Comparison of ENCODE assay signal across 18 cellular contexts in genomic region chr16:88778541-88779065, GRCh38. TPM values are rescaled to one million over a fixed set of nuclear protein-coding genes. Genes with fewer than 3 reads are reported as not detected.
DNase-seq lines count a peak whose midpoint lies in the region; ATAC-seq lines count a peak whose summit lies in the region.
"Had no signal": no experiment of that assay in that cellular context is flagged by ENCODE, and none has a peak within 500 bp of the region (broad histone marks: within the 10 kb centered on the region; RNA-seq: fewer than 3 reads in every experiment).

No MANE protein-coding gene starts in this region.

- H3K27ac ChIP-seq in stomach smooth muscle (ENCODE audit: low read length): peak overlapping the region; percentile 93
- H3K27ac ChIP-seq: body of pancreas, C4-2B, upper lobe of right lung had no signal

- H3K36me3 ChIP-seq in stomach smooth muscle (ENCODE audit: control insufficient read depth in 2 of 2, insufficient read depth in 2 of 2, low read length in 2 of 2): peaks cover 0 to 2% of the 10 kb centered on the region in 2 donors
- H3K36me3 ChIP-seq: upper lobe of right lung had no signal

- no peaks in the 10 kb centered on the region for H3K9me3 Mint-ChIP-seq in activated T-cell treated with anti-CD3 and anti-CD28 coated beads, Interleukin-2, amount 50 U/mL, for 24 hours
- H3K9me3 Mint-ChIP-seq in memory B cell: no peaks in the 10 kb centered on the region
- H3K9me3 Mint-ChIP-seq: activated naive CD8-positive, alpha-beta T cell treated with anti-CD3 and anti-CD28 coated beads, Interleukin-2, amount 50 U/mL, for 24 hours had no signal

- peak overlapping the region; percentile 26 for H3K27ac Mint-ChIP-seq in activated T-cell treated with anti-CD3 and anti-CD28 coated beads, Interleukin-2, amount 50 U/mL, for 24 hours
- peak overlapping the region; percentile 98 for H3K27ac Mint-ChIP-seq in T-helper 17 cell
- H3K27ac Mint-ChIP-seq in memory B cell: peak overlapping the region; percentile 28
- H3K27ac Mint-ChIP-seq: activated naive CD8-positive, alpha-beta T cell treated with anti-CD3 and anti-CD28 coated beads, Interleukin-2, amount 50 U/mL, for 24 hours had no signal

- no peak for ATAC-seq in T-helper 17 cell
- ATAC-seq in memory B cell (ENCODE audit: low read depth): no peak
- ATAC-seq: activated naive CD8-positive, alpha-beta T cell treated with anti-CD3 and anti-CD28 coated beads, Interleukin-2, amount 50 U/mL, for 24 hours; body of pancreas; esophagus mucosa; upper lobe of right lung had no signal

- H3K36me3 Mint-ChIP-seq in activated T-cell treated with anti-CD3 and anti-CD28 coated beads, Interleukin-2, amount 50 U/mL, for 24 hours (ENCODE audit: low read depth): peaks cover 35% of the 10 kb centered on the region
- H3K36me3 Mint-ChIP-seq in T-helper 17 cell (ENCODE audit: low read depth): no peaks in the 10 kb centered on the region
- H3K36me3 Mint-ChIP-seq in memory B cell: no peaks in the 10 kb centered on the region

- H3K4me1 Mint-ChIP-seq in activated T-cell treated with anti-CD3 and anti-CD28 coated beads, Interleukin-2, amount 50 U/mL, for 24 hours (ENCODE audit: low read depth): peaks cover 62% of the 10 kb centered on the region
- H3K4me1 Mint-ChIP-seq in T-helper 17 cell: peaks cover 59% of the 10 kb centered on the region
- peaks cover 33% of the 10 kb centered on the region for H3K4me1 Mint-ChIP-seq in memory B cell

- H3K9me3 ChIP-seq in T-helper 17 cell (ENCODE audit: control insufficient read depth, low read length, poor library complexity, severe bottlenecking) (no peaks in the 10 kb centered on the region), stomach smooth muscle (ENCODE audit: control insufficient read depth in 2 of 2, low read length in 2 of 2) (no peaks in the 10 kb centered on the region)
- H3K9me3 ChIP-seq: body of pancreas, HAP-1, upper lobe of right lung had no signal

- H3K27me3 Mint-ChIP-seq in activated T-cell treated with anti-CD3 and anti-CD28 coated beads, Interleukin-2, amount 50 U/mL, for 24 hours: no peaks in the 10 kb centered on the region
- no peaks in the 10 kb centered on the region for H3K27me3 Mint-ChIP-seq in T-helper 17 cell
- no peaks in the 10 kb centered on the region for H3K27me3 Mint-ChIP-seq in memory B cell
- H3K27me3 Mint-ChIP-seq: activated naive CD8-positive, alpha-beta T cell treated with anti-CD3 and anti-CD28 coated beads, Interleukin-2, amount 50 U/mL, for 24 hours had no signal

- H3K27me3 ChIP-seq in stomach smooth muscle (ENCODE audit: control insufficient read depth in 1 of 2, insufficient read depth in 2 of 2, low read length in 2 of 2): no peaks in the 10 kb centered on the region
- H3K27me3 ChIP-seq: body of pancreas, upper lobe of right lung had no signal

- peak overlapping the region in 1 of 2 donors; percentile 15 for H3K4me3 ChIP-seq in stomach smooth muscle (ENCODE audit: low read length in 2 of 2)
- H3K4me3 ChIP-seq: body of pancreas, HAP-1, upper lobe of right lung had no signal

- no peak for DNase-seq in activated T-cell treated with anti-CD3 and anti-CD28 coated beads, Interleukin-2, amount 50 U/mL, for 24 hours
- DNase-seq in activated T-cell treated with anti-CD3 and anti-CD28 coated beads, Interleukin-2, amount 50 U/mL, for 1 hour: no peak
- DNase-seq in T-helper 17 cell (no peak), memory B cell (ENCODE audit: low spot score in 2 of 2) (no peak), iPS-NIHi11 (ENCODE audit: low spot score) (no peak), DMS53 treated with DMSO at 0.1 percent for 48 hours (lab: John Stamatoyannopoulos, UW; ENCODE audit: unreplicated experiment) (no peak), AG08395 (ENCODE audit: low spot score) (no peak)
- DNase-seq: activated effector memory CD4-positive, alpha-beta T cell treated with Interleukin-2 at 50 U/mL for 16 hours; activated naive CD8-positive, alpha-beta T cell treated with anti-CD3 and anti-CD28 coated beads, Interleukin-2, amount 50 U/mL, for 24 hours; body of pancreas; effector CD8-positive, alpha-beta T cell; NCI-H2171; NCI-H526 treated with DMSO at 0.1 percent for 48 hours; upper lobe of right lung had no signal

- H3K4me1 ChIP-seq in stomach smooth muscle (ENCODE audit: control insufficient read depth, insufficient read depth, low read length): peaks cover 92% of the 10 kb centered on the region

- H3K9ac ChIP-seq in stomach smooth muscle (ENCODE audit: low read length in 2 of 2): no peak overlapping the region

- H3K4me3 Mint-ChIP-seq in activated T-cell treated with anti-CD3 and anti-CD28 coated beads, Interleukin-2, amount 50 U/mL, for 24 hours: no peak overlapping the region
- H3K4me3 Mint-ChIP-seq in T-helper 17 cell: no peak overlapping the region
- no peak overlapping the region for H3K4me3 Mint-ChIP-seq in memory B cell
- H3K4me3 Mint-ChIP-seq: activated naive CD8-positive, alpha-beta T cell treated with anti-CD3 and anti-CD28 coated beads, Interleukin-2, amount 50 U/mL, for 24 hours had no signal

RNA-seq across cellular contexts. Expression of gene PIEZO1, which starts 6.4 kb away (rescaled TPM):
- total RNA-seq in T-helper 17 cell: 100 to 1,000 TPM; 272 to 318 TPM

RNA-seq across cellular contexts. Expression of gene CDT1, which starts 25.0 kb away (rescaled TPM):
- 1 to 10 TPM in 1 of 2 donors, under 1 TPM in 1; 0.42 to 1.3 TPM for total RNA-seq in T-helper 17 cell

RNA-seq across cellular contexts. Expression of gene APRT, which starts 33.1 kb away (rescaled TPM):
- total RNA-seq in T-helper 17 cell: 100 to 1,000 TPM; 130 to 158 TPM

Comparison
In these comparisons a context has a peak if more than half of its experiments do, and no peak if none do; other contexts are left out.
1. H3K27ac Mint-ChIP-seq: peak in every context shown above with its lines; median percentile 98 in T-helper 17 cell; 28 in memory B cell; 26 in activated T-cell treated with anti-CD3 and anti-CD28 coated beads, Interleukin-2, amount 50 U/mL, for 24 hours.